ENCODE assay signal across 8 cellular contexts in the genomic region with DNA sequence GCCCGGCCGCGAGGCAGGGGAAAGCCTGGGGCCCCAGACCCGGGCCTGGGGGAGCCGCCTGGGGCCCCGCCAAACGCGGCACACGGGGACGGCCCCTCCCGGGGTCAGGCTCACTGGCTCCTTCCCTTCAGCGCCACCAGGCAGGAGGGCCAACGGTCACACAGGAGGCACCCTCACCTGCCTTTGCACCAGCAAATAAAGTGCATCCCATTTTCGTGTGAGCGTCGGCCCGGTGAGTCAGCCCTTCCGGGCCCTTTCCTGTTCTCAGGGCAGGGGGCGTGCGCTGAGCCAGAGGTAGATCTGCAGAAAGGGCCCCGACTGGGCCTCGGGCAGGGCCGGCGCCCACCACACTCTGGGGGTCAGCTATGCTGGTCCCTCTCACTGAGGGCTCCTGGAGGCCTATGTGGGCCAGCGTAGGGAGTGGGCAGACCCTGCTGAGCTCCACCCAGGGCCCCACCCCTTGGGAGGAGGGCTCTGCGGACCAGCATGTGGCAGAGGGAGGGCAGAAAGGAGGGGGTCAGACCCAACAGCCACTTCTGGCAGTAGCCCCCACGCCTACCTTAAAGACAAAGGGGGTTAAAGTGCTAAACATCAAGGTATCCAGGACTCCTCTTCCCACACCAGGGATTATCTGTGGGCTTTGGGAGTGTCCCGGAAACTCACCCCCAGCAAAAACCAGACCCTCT. TPM values are rescaled to one million over a fixed set of nuclear protein-coding genes. Genes with fewer than 3 reads are reported as not detected.
DNase-seq lines count a peak whose midpoint lies in the region; ATAC-seq and TF ChIP-seq lines count a peak whose summit lies in the region.

No MANE protein-coding gene starts in this region.

- TF ChIP-seq CTCF in glutamatergic neuron (IDR thresholded peaks at IDR 0.05; ENCODE audit: partially characterized antibody, unreplicated experiment) (no peak), ovary (IDR thresholded peaks at IDR 0.05) (peak in 1 of 3 donors; percentile 27)

- H3K4me1 ChIP-seq in ovary (ENCODE audit: insufficient read depth) = peaks cover 26% of the 10 kb centered on the region

- H3K9me3 ChIP-seq in ovary = no peaks in the 10 kb centered on the region

- peak overlapping the region; percentile 58 for H3K4me3 ChIP-seq in ovary

- H3K9me3 Mint-ChIP-seq in IgD-negative memory B cell (peaks cover 0 to 1% (median 0%) of the 10 kb centered on the region in 3 donors), glutamatergic neuron (ENCODE audit: unreplicated experiment) (no peaks in the 10 kb centered on the region)
- H3K9me3 Mint-ChIP-seq in activated naive CD4-positive, alpha-beta T cell treated with anti-CD3 and anti-CD28 coated beads, Interleukin-2, amount 50 U/mL, for 72 hours = no peaks in the 10 kb centered on the region

- TF ChIP-seq POLR2A in ovary (IDR thresholded peaks at IDR 0.05) = no peak

- no peaks in the 10 kb centered on the region for H3K36me3 Mint-ChIP-seq in IgD-negative memory B cell
- H3K36me3 Mint-ChIP-seq in activated naive CD4-positive, alpha-beta T cell treated with anti-CD3 and anti-CD28 coated beads, Interleukin-2, amount 50 U/mL, for 72 hours = peaks cover 0 to 4% of the 10 kb centered on the region in 2 donors
- no peaks in the 10 kb centered on the region for H3K36me3 Mint-ChIP-seq in glutamatergic neuron (ENCODE audit: unreplicated experiment)

- H3K4me3 Mint-ChIP-seq in IgD-negative memory B cell (peak overlapping the region; percentile 86 to 96 (median 90)), glutamatergic neuron (ENCODE audit: unreplicated experiment) (peak overlapping the region; percentile 81)

- peaks cover 8 to 20% (median 17%) of the 10 kb centered on the region in 3 donors for H3K4me1 Mint-ChIP-seq in IgD-negative memory B cell
- peaks cover 7% of the 10 kb centered on the region for H3K4me1 Mint-ChIP-seq in glutamatergic neuron (ENCODE audit: low read depth, unreplicated experiment)

- DNase-seq in A172 (ENCODE audit: low spot score) = peak; percentile 75
- DNase-seq in SHP77 (lab: John Stamatoyannopoulos, UW) = peak; percentile 84 to 90
- peak; percentile 71 to 85 for DNase-seq in activated naive CD4-positive, alpha-beta T cell treated with anti-CD3 and anti-CD28 coated beads, Interleukin-2, amount 50 U/mL, for 72 hours (ENCODE audit: low spot score in 2 of 2)
- peak; percentile 71 for DNase-seq in glutamatergic neuron
- peak; percentile 63 to 80 (median 79) for DNase-seq in ovary

- H3K27ac Mint-ChIP-seq in IgD-negative memory B cell (peak overlapping the region; percentile 73 to 97 (median 74)), glutamatergic neuron (ENCODE audit: unreplicated experiment) (peak overlapping the region; percentile 70)
- H3K27ac Mint-ChIP-seq in activated naive CD4-positive, alpha-beta T cell treated with anti-CD3 and anti-CD28 coated beads, Interleukin-2, amount 50 U/mL, for 72 hours = peak overlapping the region; percentile 79 to 88

- intact Hi-C loops in ovary (cut with DNase I) = no loop called here

- ATAC-seq in GM18502 (IDR thresholded peaks at IDR 0.05; ENCODE audit: poor library complexity, unreplicated experiment) (peak; percentile 29), HG03280 (IDR thresholded peaks at IDR 0.05; ENCODE audit: unreplicated experiment) (no peak)
- peak; percentile 67 to 76 for ATAC-seq in activated naive CD4-positive, alpha-beta T cell treated with anti-CD3 and anti-CD28 coated beads, Interleukin-2, amount 50 U/mL, for 72 hours

- peak overlapping the region; percentile 0 to 1 for H3K27ac ChIP-seq in ovary

- no peaks in the 10 kb centered on the region for H3K27me3 ChIP-seq in ovary

- 2 to 3% (median 3%) methylated on average over 18 to 28 of the region's 28 CpGs for WGBS in ovary, 3 donors

- H3K36me3 ChIP-seq in ovary = no peaks in the 10 kb centered on the region

- no peak for TF ChIP-seq EP300 in ovary (IDR thresholded peaks at IDR 0.05)

- H3K27me3 Mint-ChIP-seq in IgD-negative memory B cell (no peaks in the 10 kb centered on the region), glutamatergic neuron (ENCODE audit: unreplicated experiment) (peaks cover 2% of the 10 kb centered on the region)

RNA-seq across cellular contexts. Expression of gene UCKL1, which starts 0.9 kb away (rescaled TPM):
- 27.2 and 27.6 TPM in 2 replicates for total RNA-seq in A172 (2014; rRNA removed; shearing (Covaris generic))
- polyA plus RNA-seq in IgD-negative memory B cell (67.9 TPM), ovary (10 to 100 TPM in 1 of 2 donors, 1 to 10 TPM in 1; 6.6 to 54.4 TPM)
- total RNA-seq in activated naive CD4-positive, alpha-beta T cell treated with anti-CD3 and anti-CD28 coated beads, Interleukin-2, amount 50 U/mL, for 72 hours = 10 to 100 TPM; 21.3 to 32.7 TPM
- total RNA-seq in glutamatergic neuron (ENCODE audit: unreplicated experiment) (130 TPM), ovary (10 to 100 TPM; 32.0 to 58.6 (median 47.0) TPM)

RNA-seq across cellular contexts. Expression of gene ZNF512B, which starts 12.6 kb away (rescaled TPM):
- 16.8 and 17.0 TPM in 2 replicates for total RNA-seq in A172 (2014; rRNA removed; shearing (Covaris generic))
- polyA plus RNA-seq in IgD-negative memory B cell = 0.30 TPM
- 10 to 100 TPM in 1 of 2 donors, 1 to 10 TPM in 1; 10.0 to 21.4 TPM for total RNA-seq in activated naive CD4-positive, alpha-beta T cell treated with anti-CD3 and anti-CD28 coated beads, Interleukin-2, amount 50 U/mL, for 72 hours
- 32.2 TPM for total RNA-seq in glutamatergic neuron (ENCODE audit: unreplicated experiment)
- total RNA-seq in ovary = 10 to 100 TPM in 5 of 7 donors, 1 to 10 TPM in 2; 6.3 to 24.7 (median 22.3) TPM
- polyA plus RNA-seq in ovary = 10 to 100 TPM in 1 of 2 donors, 1 to 10 TPM in 1; 2.5 to 14.0 TPM

RNA-seq across cellular contexts. Expression of gene SAMD10, which starts 22.3 kb away (rescaled TPM):
- total RNA-seq in A172 (2014; rRNA removed; shearing (Covaris generic)) = 0.77 TPM in 1 of 2 replicates, not detected in the other
- polyA plus RNA-seq in IgD-negative memory B cell (9.5 TPM), ovary (under 1 TPM; 0.27 to 0.50 TPM)
- 10 to 100 TPM in 1 of 2 donors, 1 to 10 TPM in 1; 8.2 to 65.4 TPM for total RNA-seq in activated naive CD4-positive, alpha-beta T cell treated with anti-CD3 and anti-CD28 coated beads, Interleukin-2, amount 50 U/mL, for 72 hours
- total RNA-seq in glutamatergic neuron (ENCODE audit: unreplicated experiment) (3.1 TPM), ovary (1 to 10 TPM in 2 of 7 donors, under 1 TPM in 5; 0.20 to 3.1 (median 0.65) TPM)

RNA-seq across cellular contexts. Expression of gene PRPF6, which starts 23.8 kb away (rescaled TPM):
- 74.2 and 74.7 TPM in 2 replicates for total RNA-seq in A172 (2014; rRNA removed; shearing (Covaris generic))
- polyA plus RNA-seq in IgD-negative memory B cell (106 TPM), ovary (10 to 100 TPM; 60.0 to 61.6 TPM)
- total RNA-seq in activated naive CD4-positive, alpha-beta T cell treated with anti-CD3 and anti-CD28 coated beads, Interleukin-2, amount 50 U/mL, for 72 hours = 10 to 100 TPM; 82.1 to 82.7 TPM
- total RNA-seq in glutamatergic neuron (ENCODE audit: unreplicated experiment) (60.9 TPM), ovary (10 to 100 TPM; 46.5 to 84.9 (median 73.4) TPM)
